Comparison of ENCODE assay signal across 17 cellular contexts in the genomic region with DNA sequence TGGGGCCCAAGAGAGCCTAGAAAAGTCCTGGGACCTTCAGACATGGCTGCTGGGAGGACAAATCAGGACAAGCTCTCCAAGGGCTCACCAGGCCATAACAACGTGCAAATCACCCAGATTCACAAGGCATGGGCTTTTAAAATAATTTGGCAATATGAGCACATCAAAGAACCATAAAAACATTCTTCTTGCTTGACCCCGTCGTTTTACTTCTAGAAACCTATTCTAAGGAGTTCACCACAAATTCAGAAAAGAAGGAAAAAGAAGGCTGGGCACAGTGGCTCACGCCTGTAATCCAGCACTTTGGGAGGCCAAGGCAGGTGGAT. TPM values are rescaled to one million over a fixed set of nuclear protein-coding genes. Genes with fewer than 3 reads are reported as not detected.
DNase-seq lines count a peak whose midpoint lies in the region; ATAC-seq, FAIRE-seq and TF ChIP-seq lines count a peak whose summit lies in the region.
"Had no signal": no experiment of that assay in that cellular context is flagged by ENCODE, and none has a peak within 500 bp of the region (broad histone marks: within the 10 kb centered on the region; RNA-seq: fewer than 3 reads in every experiment).

No MANE protein-coding gene starts in this region.

- H3K4me2 ChIP-seq in HepG2 (ENCODE audit: low read depth, low read length): no peak overlapping the region
- 0 out of 2 replicates have a peak overlapping the region, but pooled peaks have one; percentile 4 for H3K4me2 ChIP-seq in HCT116 (ENCODE audit: low read length)
- H3K4me2 ChIP-seq in parathyroid adenoma (ENCODE audit: low read length): no peak overlapping the region
- H3K4me2 ChIP-seq: smooth muscle cell had no signal

- intact Hi-C loops in HepG2 (cut with micrococcal nuclease; ENCODE audit: unreplicated experiment) (loop anchor here (1.0 to 5.0 kb wide), 4 partner anchors 23 to 272 kb away; no protein-coding TSS in a partner anchor), right lobe of liver (cut with DNase I) (no loop called here), HCT116 (cut with micrococcal nuclease) (loop anchor here (1.0 to 10.0 kb wide), 6 partner anchors 50 to 470 kb away; a partner anchor contains a TSS)

- TF ChIP-seq EP300 in HepG2 (IDR thresholded peaks at IDR 0.05; ENCODE audit: low read depth in 2 of 2, low read length in 2 of 2) (no peak), HepG2 (CRISPR knock-in tag; IDR thresholded peaks at IDR 0.05; ENCODE audit: borderline replicate concordance) (no peak)

- H3K27ac ChIP-seq in HepG2 (ENCODE audit: extremely low read length, insufficient read depth, low read length): no peak overlapping the region
- no peak overlapping the region for H3K27ac ChIP-seq in right lobe of liver
- no peak overlapping the region for H3K27ac ChIP-seq in HCT116 (ENCODE audit: low read depth, low read length)
- no peak overlapping the region for H3K27ac ChIP-seq in parathyroid adenoma
- H3K27ac ChIP-seq: body of pancreas, thoracic aorta, vagina had no signal

- H4K20me1 ChIP-seq in HepG2 (ENCODE audit: insufficient read depth, low read length) (no peaks in the 10 kb centered on the region), HCT116 (ENCODE audit: insufficient read depth) (no peaks in the 10 kb centered on the region)

- no peaks in the 10 kb centered on the region for H3K9me2 ChIP-seq in HCT116 (ENCODE audit: insufficient read depth)

- CTCF ChIA-PET in HepG2 (lab: Yijun Ruan, JAX; ENCODE audit: low intra/inter-chr PET ratio, low total read pairs) (interaction anchor here (1.0 to 1.5 kb wide), 2 partner anchors 23 to 125 kb away, joined by 4 to 20 read pairs; no protein-coding TSS in a partner anchor), HCT116 (lab: Charles Lee) (interaction anchor here (0.7 to 3.0 kb wide), 4 partner anchors 23 to 212 kb away, joined by 3 to 37 read pairs (median 4); no protein-coding TSS in a partner anchor)

- H3K4me3 ChIP-seq in HepG2 (replicated peaks in 1 of 3; ENCODE audit: insufficient read depth in 1 of 3, low read depth in 2 of 3, low read length in 3 of 3) (no peak overlapping the region), right lobe of liver (no peak overlapping the region), HCT116 (replicated peaks in 1 of 2; ENCODE audit: low read depth in 1 of 2, low read length in 2 of 2) (no peak overlapping the region), parathyroid adenoma (ENCODE audit: low read depth, low read length) (no peak overlapping the region)
- H3K4me3 ChIP-seq: body of pancreas, PC-9, smooth muscle cell, thoracic aorta, vagina had no signal

- TF ChIP-seq CTCF in HepG2 (CRISPR knock-in tag; IDR thresholded peaks at IDR 0.05): no peak
- TF ChIP-seq CTCF in right lobe of liver (IDR thresholded peaks at IDR 0.05): no peak
- TF ChIP-seq CTCF in HCT116 (IDR thresholded peaks at IDR 0.05 in 2 of 3, conservative IDR thresholded peaks at IDR 0.05 in 1 of 3; ENCODE audit: borderline replicate concordance in 1 of 3, insufficient read depth in 1 of 3, low read depth in 2 of 3, low read length in 2 of 3): no peak
- TF ChIP-seq CTCF in parathyroid adenoma (IDR thresholded peaks at IDR 0.05): no peak

- DNase-seq in HepG2 (ENCODE audit: low spot score) (no peak), right lobe of liver (no peak), HCT116 (ENCODE audit: low read depth, low spot score) (no peak), T-helper 17 cell (no peak), EL (no peak), NCI-H526 (lab: John Stamatoyannopoulos, UW) (no peak)
- DNase-seq: DMS79 treated with DMSO at 0.1 percent for 48 hours had no signal

- no peak for FAIRE-seq in HepG2 (lab: Jason Lieb, UNC)
- FAIRE-seq: HTR-8/SVneo had no signal

- BruUV-seq in HepG2 (replicated peaks; lab: Mats Ljungman, UMichigan): no TSS peak
- BruUV-seq in HCT116 (replicated peaks; lab: Mats Ljungman, UMichigan): no TSS peak

- peaks cover 6% of the 10 kb centered on the region for H3K27me3 Mint-ChIP-seq in T-helper 17 cell

- peak overlapping the region; percentile 39 for H3K27ac Mint-ChIP-seq in T-helper 17 cell
- H3K27ac Mint-ChIP-seq: stimulated activated naive B cell treated with anti-CD40 and anti-IgM and Interleukin-4, amounts not matched to agents 10 μg/mL and 1 μg/mL and 100 μg/mL, for 72 hours had no signal

- H3K4me1 ChIP-seq in HepG2 (ENCODE audit: insufficient read depth, low read length): no peaks in the 10 kb centered on the region
- no peaks in the 10 kb centered on the region for H3K4me1 ChIP-seq in right lobe of liver
- H3K4me1 ChIP-seq in HCT116 (ENCODE audit: control insufficient read depth in 1 of 2, insufficient read depth in 2 of 2, low read length in 2 of 2): peaks cover 0 to 9% of the 10 kb centered on the region in 2 experiments; a peak in 2 of 4 replicates
- no peaks in the 10 kb centered on the region for H3K4me1 ChIP-seq in parathyroid adenoma
- H3K4me1 ChIP-seq: body of pancreas, vagina had no signal

- H3K36me3 Mint-ChIP-seq in T-helper 17 cell (ENCODE audit: low read depth): peaks cover 2% of the 10 kb centered on the region
- H3K36me3 Mint-ChIP-seq: stimulated activated naive B cell treated with anti-CD40 and anti-IgM and Interleukin-4, amounts not matched to agents 10 μg/mL and 1 μg/mL and 100 μg/mL, for 72 hours had no signal

- in situ Hi-C loops in HepG2 (cut with HindIII; ENCODE audit: extremely low pct_ligation_motif_present, low pct_unique_long_range_greater_than_20kb): loop anchor here (5.0 kb wide), 1 partner anchor 125 kb away; no protein-coding TSS in a partner anchor

- WGBS in HepG2 (ENCODE audit: low lambda C conversion rate): 70% methylated on average over 4 of the region's 4 CpGs
- 55% methylated on average over 3 of the region's 4 CpGs for WGBS in right lobe of liver (ENCODE audit: insufficient coverage, low coverage, low lambda C conversion rate, missing lambda C conversion rate)

- RAD21 ChIA-PET in HCT116 (lab: Charles Lee; ENCODE audit: low non-redundant PET in 1 of 2, low total read pairs in 2 of 2, uncharacterized antibody in 2 of 2, unreplicated experiment in 2 of 2): interaction anchor here (0.6 to 1.9 kb wide), 3 partner anchors 50 to 125 kb away, joined by 3 to 5 read pairs (median 3); no protein-coding TSS in a partner anchor

- no peak overlapping the region for H3K4me3 Mint-ChIP-seq in T-helper 17 cell
- H3K4me3 Mint-ChIP-seq: stimulated activated naive B cell treated with anti-CD40 and anti-IgM and Interleukin-4, amounts not matched to agents 10 μg/mL and 1 μg/mL and 100 μg/mL, for 72 hours had no signal

- TF ChIP-seq POLR2A in HepG2 (IDR thresholded peaks at IDR 0.05; ENCODE audit: insufficient read depth in 1 of 2, low read depth in 2 of 2, low read length in 2 of 2): no peak
- TF ChIP-seq POLR2A in right lobe of liver (IDR thresholded peaks at IDR 0.05): no peak
- TF ChIP-seq POLR2A in HCT116 (IDR thresholded peaks at IDR 0.05; ENCODE audit: borderline replicate concordance, extremely low read depth, insufficient read depth, insufficient read length): no peak

- H3K27me3 ChIP-seq in HepG2 (ENCODE audit: control insufficient read depth in 1 of 2, insufficient read depth in 2 of 2, low read length in 2 of 2): peaks cover 0 to 5% of the 10 kb centered on the region in 2 experiments; a peak in 2 of 5 replicates
- H3K27me3 ChIP-seq in right lobe of liver: no peaks in the 10 kb centered on the region
- no peaks in the 10 kb centered on the region for H3K27me3 ChIP-seq in HCT116 (ENCODE audit: insufficient read depth, low read length)
- H3K27me3 ChIP-seq in parathyroid adenoma (ENCODE audit: control insufficient read depth, insufficient read depth, low read length): no peaks in the 10 kb centered on the region
- H3K27me3 ChIP-seq: body of pancreas, vagina had no signal

- TF ChIP-seq RAD21 in HepG2 (CRISPR knock-in tag; IDR thresholded peaks at IDR 0.05): no peak
- TF ChIP-seq RAD21 in HCT116 (IDR thresholded peaks at IDR 0.05; ENCODE audit: low read depth): no peak

- H3K36me3 ChIP-seq in HepG2 (replicated peaks in 1 of 2; ENCODE audit: control insufficient read depth in 1 of 2, insufficient read depth in 2 of 2, low read length in 2 of 2) (no peaks in the 10 kb centered on the region), right lobe of liver (no peaks in the 10 kb centered on the region), HCT116 (ENCODE audit: control insufficient read depth in 1 of 2, insufficient read depth in 2 of 2, low read length in 2 of 2) (no peaks in the 10 kb centered on the region), parathyroid adenoma (ENCODE audit: control insufficient read depth, insufficient read depth, low read length) (no peaks in the 10 kb centered on the region)
- H3K36me3 ChIP-seq: thoracic aorta, vagina had no signal

- H3K9me3 ChIP-seq in HepG2 (ENCODE audit: low read length): peaks cover 4% of the 10 kb centered on the region; the same call in 1 of the 2 replicates
- H3K9me3 ChIP-seq in right lobe of liver: no peaks in the 10 kb centered on the region
- H3K9me3 ChIP-seq in HCT116 (ENCODE audit: control insufficient read depth in 1 of 2, insufficient read depth in 1 of 2, low read depth in 1 of 2, low read length in 2 of 2): no peaks in the 10 kb centered on the region
- H3K9me3 ChIP-seq in T-helper 17 cell (ENCODE audit: control insufficient read depth, low read length, poor library complexity, severe bottlenecking): no peaks in the 10 kb centered on the region
- H3K9me3 ChIP-seq in parathyroid adenoma (ENCODE audit: control insufficient read depth, low read length): no peaks in the 10 kb centered on the region
- H3K9me3 ChIP-seq: body of pancreas, thoracic aorta, vagina had no signal

- H3K79me2 ChIP-seq in HepG2 (ENCODE audit: insufficient read depth, low read length) (no peaks in the 10 kb centered on the region), HCT116 (ENCODE audit: insufficient read depth, low read length) (no peaks in the 10 kb centered on the region), parathyroid adenoma (no peaks in the 10 kb centered on the region)

- ATAC-seq in HepG2 (no peak), right lobe of liver (no peak), HCT116 (no peak), T-helper 17 cell (no peak)

- H3K9ac ChIP-seq in HepG2 (ENCODE audit: insufficient read depth, low read depth, low read length) (no peak overlapping the region), HCT116 (ENCODE audit: low read length) (no peak overlapping the region), parathyroid adenoma (no peak overlapping the region)

- H3K4me1 Mint-ChIP-seq in T-helper 17 cell: peaks cover 9% of the 10 kb centered on the region

- POLR2A ChIA-PET in HepG2 (lab: Yijun Ruan, JAX): no interaction called here
- POLR2A ChIA-PET in HCT116 (lab: Charles Lee): interaction anchor here (1.0 kb wide), 1 partner anchor 26 kb away, joined by 3 read pairs; no protein-coding TSS in a partner anchor

- H2AFZ ChIP-seq in HepG2 (ENCODE audit: low read length) (no peak overlapping the region), HCT116 (ENCODE audit: low read depth, low read length, poor library complexity, severe bottlenecking) (peak overlapping the region; percentile 87), parathyroid adenoma (peak overlapping the region; percentile 33)
- H2AFZ ChIP-seq: PC-9 had no signal

RNA-seq across cellular contexts. Expression of a gene that starts 12.1 kb away (rescaled TPM):
- total RNA-seq in HepG2 (2016; rRNA removed; fragmentation: Illumina TruSeq; extraction: Trizol) (not detected in 2 replicates), right lobe of liver (under 1 TPM in 1 of 6 experiments, not detected in 5; 0.62 TPM), HCT116 (2021; ENCODE audit: unreplicated experiment) (not detected), T-helper 17 cell (not detected)
- not detected in 2 replicates for total RNA-seq in HepG2 (2016; cell fraction: cytosol; rRNA removed; fragmentation: Illumina TruSeq; extraction: Trizol; ENCODE audit: low read depth)
- not detected in 2 replicates for total RNA-seq in HepG2 (2016; cell fraction: insoluble cytoplasmic fraction; rRNA removed; fragmentation: Illumina TruSeq; extraction: Trizol)
- not detected in 2 replicates for total RNA-seq in HepG2 (2016; cell fraction: membrane; rRNA removed; fragmentation: Illumina TruSeq; extraction: Trizol)
- not detected in 2 replicates for total RNA-seq in HepG2 (2016; cell fraction: nucleus; rRNA removed; fragmentation: Illumina TruSeq; extraction: Trizol)
- not detected in 2 replicates for polyA plus RNA-seq in HepG2 (2011; rRNA removed)
- polyA plus RNA-seq in HepG2 (2011; cell fraction: cytosol; rRNA removed): not detected in 2 replicates
- polyA plus RNA-seq in HepG2 (2011; cell fraction: nucleus; rRNA removed): not detected in 2 replicates
- polyA plus RNA-seq in HepG2 (2012): not detected in 2 replicates
- polyA plus RNA-seq in HepG2 (2016; cell fraction: cytosol; fragmentation: Illumina TruSeq; extraction: Trizol; ENCODE audit: low read depth): not detected in 2 replicates
- not detected in 2 replicates for polyA plus RNA-seq in HepG2 (2016; cell fraction: insoluble cytoplasmic fraction; fragmentation: Illumina TruSeq; extraction: Trizol; ENCODE audit: low read depth)
- polyA plus RNA-seq in HepG2 (2016; cell fraction: membrane; fragmentation: Illumina TruSeq; extraction: Trizol; ENCODE audit: low read depth): not detected in 2 replicates
- not detected in 2 replicates for polyA plus RNA-seq in HepG2 (2016; cell fraction: nucleus; fragmentation: Illumina TruSeq; extraction: Trizol; ENCODE audit: insufficient read depth, low read depth)
- not detected in 2 replicates for polyA minus RNA-seq in HepG2 (2011; rRNA and poly(A)+ RNA removed; ENCODE audit: low replicate concordance)
- polyA minus RNA-seq in HepG2 (2011; cell fraction: cytosol; rRNA and poly(A)+ RNA removed): not detected in 2 replicates
- polyA minus RNA-seq in HepG2 (2011; cell fraction: nucleus; rRNA and poly(A)+ RNA removed): not detected in 2 replicates
- polyA plus RNA-seq in HCT116 (2012): not detected in 2 replicates
- total RNA-seq: body of pancreas, PC-9, smooth muscle cell, thoracic aorta had no signal
- polyA plus RNA-seq: smooth muscle cell had no signal

RNA-seq across cellular contexts. Expression of a gene that starts 12.4 kb away (rescaled TPM):
- not detected in 2 replicates for total RNA-seq in HepG2 (2016; rRNA removed; fragmentation: Illumina TruSeq; extraction: Trizol)
- not detected in 2 replicates for total RNA-seq in HepG2 (2016; cell fraction: cytosol; rRNA removed; fragmentation: Illumina TruSeq; extraction: Trizol; ENCODE audit: low read depth)
- total RNA-seq in HepG2 (2016; cell fraction: insoluble cytoplasmic fraction; rRNA removed; fragmentation: Illumina TruSeq; extraction: Trizol): not detected in 2 replicates
- total RNA-seq in HepG2 (2016; cell fraction: membrane; rRNA removed; fragmentation: Illumina TruSeq; extraction: Trizol): not detected in 2 replicates
- total RNA-seq in HepG2 (2016; cell fraction: nucleus; rRNA removed; fragmentation: Illumina TruSeq; extraction: Trizol): not detected in 2 replicates
- polyA plus RNA-seq in HepG2 (2011; rRNA removed): not detected in 2 replicates
- not detected in 2 replicates for polyA plus RNA-seq in HepG2 (2011; cell fraction: cytosol; rRNA removed)
- not detected in 2 replicates for polyA plus RNA-seq in HepG2 (2011; cell fraction: nucleus; rRNA removed)
- polyA plus RNA-seq in HepG2 (2012): not detected in 2 replicates
- polyA plus RNA-seq in HepG2 (2016; cell fraction: cytosol; fragmentation: Illumina TruSeq; extraction: Trizol; ENCODE audit: low read depth): not detected in 2 replicates
- polyA plus RNA-seq in HepG2 (2016; cell fraction: insoluble cytoplasmic fraction; fragmentation: Illumina TruSeq; extraction: Trizol; ENCODE audit: low read depth): not detected in 2 replicates
- not detected in 2 replicates for polyA plus RNA-seq in HepG2 (2016; cell fraction: membrane; fragmentation: Illumina TruSeq; extraction: Trizol; ENCODE audit: low read depth)
- polyA plus RNA-seq in HepG2 (2016; cell fraction: nucleus; fragmentation: Illumina TruSeq; extraction: Trizol; ENCODE audit: insufficient read depth, low read depth): not detected in 2 replicates
- not detected in 2 replicates for polyA minus RNA-seq in HepG2 (2011; rRNA and poly(A)+ RNA removed; ENCODE audit: low replicate concordance)
- polyA minus RNA-seq in HepG2 (2011; cell fraction: cytosol; rRNA and poly(A)+ RNA removed): not detected in 2 replicates
- not detected in 2 replicates for polyA minus RNA-seq in HepG2 (2011; cell fraction: nucleus; rRNA and poly(A)+ RNA removed)
- not detected for total RNA-seq in right lobe of liver
- not detected for total RNA-seq in HCT116 (2021; ENCODE audit: unreplicated experiment)
- polyA plus RNA-seq in HCT116 (2012): not detected in 2 replicates
- total RNA-seq in T-helper 17 cell: not detected
- total RNA-seq: body of pancreas, cerebellum, left ventricle myocardium superior, PC-9, smooth muscle cell, thoracic aorta had no signal
- polyA plus RNA-seq: smooth muscle cell had no signal

RNA-seq across cellular contexts. Expression of a gene that starts 31.1 kb away (rescaled TPM):
- total RNA-seq in HepG2 (2016; rRNA removed; fragmentation: Illumina TruSeq; extraction: Trizol) (371 and 409 TPM in 2 replicates), right lobe of liver (1,000 to 10,000 TPM in 5 of 6 experiments, 100 to 1,000 TPM in 1; 946 to 4,033 (median 2,228) TPM), HCT116 (2021; ENCODE audit: unreplicated experiment) (710 TPM), T-helper 17 cell (10 to 100 TPM; 36.4 to 43.4 TPM)
- 157 and 189 TPM in 2 replicates for total RNA-seq in HepG2 (2016; cell fraction: cytosol; rRNA removed; fragmentation: Illumina TruSeq; extraction: Trizol; ENCODE audit: low read depth)
- 352 and 408 TPM in 2 replicates for total RNA-seq in HepG2 (2016; cell fraction: insoluble cytoplasmic fraction; rRNA removed; fragmentation: Illumina TruSeq; extraction: Trizol)
- total RNA-seq in HepG2 (2016; cell fraction: membrane; rRNA removed; fragmentation: Illumina TruSeq; extraction: Trizol): 229 and 245 TPM in 2 replicates
- 163 and 193 TPM in 2 replicates for total RNA-seq in HepG2 (2016; cell fraction: nucleus; rRNA removed; fragmentation: Illumina TruSeq; extraction: Trizol)
- 115 and 135 TPM in 2 replicates for polyA plus RNA-seq in HepG2 (2011; rRNA removed)
- polyA plus RNA-seq in HepG2 (2011; cell fraction: cytosol; rRNA removed): 73.7 and 154 TPM in 2 replicates
- 59.7 and 92.9 TPM in 2 replicates for polyA plus RNA-seq in HepG2 (2011; cell fraction: nucleus; rRNA removed)
- polyA plus RNA-seq in HepG2 (2012): 238 and 414 TPM in 2 replicates
- 372 and 462 TPM in 2 replicates for polyA plus RNA-seq in HepG2 (2016; cell fraction: cytosol; fragmentation: Illumina TruSeq; extraction: Trizol; ENCODE audit: low read depth)
- polyA plus RNA-seq in HepG2 (2016; cell fraction: insoluble cytoplasmic fraction; fragmentation: Illumina TruSeq; extraction: Trizol; ENCODE audit: low read depth): 827 and 1,007 TPM in 2 replicates
- 520 and 590 TPM in 2 replicates for polyA plus RNA-seq in HepG2 (2016; cell fraction: membrane; fragmentation: Illumina TruSeq; extraction: Trizol; ENCODE audit: low read depth)
- 496 and 540 TPM in 2 replicates for polyA plus RNA-seq in HepG2 (2016; cell fraction: nucleus; fragmentation: Illumina TruSeq; extraction: Trizol; ENCODE audit: insufficient read depth, low read depth)
- 32.0 and 145 TPM in 2 replicates for polyA minus RNA-seq in HepG2 (2011; rRNA and poly(A)+ RNA removed; ENCODE audit: low replicate concordance)
- 123 and 174 TPM in 2 replicates for polyA minus RNA-seq in HepG2 (2011; cell fraction: cytosol; rRNA and poly(A)+ RNA removed)
- polyA minus RNA-seq in HepG2 (2011; cell fraction: nucleus; rRNA and poly(A)+ RNA removed): 12.1 and 19.8 TPM in 2 replicates
- polyA plus RNA-seq in HCT116 (2012): 2,621 and 2,940 TPM in 2 replicates

RNA-seq across cellular contexts. Expression of a gene that starts 48.3 kb away (rescaled TPM):
- total RNA-seq in HepG2 (2016; rRNA removed; fragmentation: Illumina TruSeq; extraction: Trizol) (1,072 and 1,398 TPM in 2 replicates), right lobe of liver (1,000 to 10,000 TPM in 2 of 6 experiments, 100 to 1,000 TPM in 4; 403 to 1,748 (median 691) TPM), HCT116 (2021; ENCODE audit: unreplicated experiment) (383 TPM), T-helper 17 cell (1 to 10 TPM; 1.9 to 8.7 TPM)
- 449 and 580 TPM in 2 replicates for total RNA-seq in HepG2 (2016; cell fraction: cytosol; rRNA removed; fragmentation: Illumina TruSeq; extraction: Trizol; ENCODE audit: low read depth)
- 1,060 and 1,516 TPM in 2 replicates for total RNA-seq in HepG2 (2016; cell fraction: insoluble cytoplasmic fraction; rRNA removed; fragmentation: Illumina TruSeq; extraction: Trizol)
- total RNA-seq in HepG2 (2016; cell fraction: membrane; rRNA removed; fragmentation: Illumina TruSeq; extraction: Trizol): 620 and 688 TPM in 2 replicates
- total RNA-seq in HepG2 (2016; cell fraction: nucleus; rRNA removed; fragmentation: Illumina TruSeq; extraction: Trizol): 375 and 428 TPM in 2 replicates
- 65.7 and 110 TPM in 2 replicates for polyA plus RNA-seq in HepG2 (2011; rRNA removed)
- polyA plus RNA-seq in HepG2 (2011; cell fraction: cytosol; rRNA removed): 60.2 and 170 TPM in 2 replicates
- 44.6 and 58.6 TPM in 2 replicates for polyA plus RNA-seq in HepG2 (2011; cell fraction: nucleus; rRNA removed)
- 41.0 and 60.0 TPM in 2 replicates for polyA plus RNA-seq in HepG2 (2012)
- polyA plus RNA-seq in HepG2 (2016; cell fraction: cytosol; fragmentation: Illumina TruSeq; extraction: Trizol; ENCODE audit: low read depth): 331 and 417 TPM in 2 replicates
- polyA plus RNA-seq in HepG2 (2016; cell fraction: insoluble cytoplasmic fraction; fragmentation: Illumina TruSeq; extraction: Trizol; ENCODE audit: low read depth): 916 and 1,090 TPM in 2 replicates
- 493 and 496 TPM in 2 replicates for polyA plus RNA-seq in HepG2 (2016; cell fraction: membrane; fragmentation: Illumina TruSeq; extraction: Trizol; ENCODE audit: low read depth)
- 455 and 459 TPM in 2 replicates for polyA plus RNA-seq in HepG2 (2016; cell fraction: nucleus; fragmentation: Illumina TruSeq; extraction: Trizol; ENCODE audit: insufficient read depth, low read depth)
- 37.7 and 61.5 TPM in 2 replicates for polyA minus RNA-seq in HepG2 (2011; rRNA and poly(A)+ RNA removed; ENCODE audit: low replicate concordance)
- polyA minus RNA-seq in HepG2 (2011; cell fraction: cytosol; rRNA and poly(A)+ RNA removed): 10.3 and 29.3 TPM in 2 replicates
- 4.0 and 4.5 TPM in 2 replicates for polyA minus RNA-seq in HepG2 (2011; cell fraction: nucleus; rRNA and poly(A)+ RNA removed)
- polyA plus RNA-seq in HCT116 (2012): 1,051 and 1,163 TPM in 2 replicates

RNA-seq across cellular contexts. Expression of a gene that starts 55.2 kb away (rescaled TPM):
- total RNA-seq in HepG2 (2016; rRNA removed; fragmentation: Illumina TruSeq; extraction: Trizol) (4.6 and 5.5 TPM in 2 replicates), right lobe of liver (100 to 1,000 TPM in 3 of 6 experiments, 10 to 100 TPM in 2, 1 to 10 TPM in 1; 8.6 to 569 (median 84.5) TPM), HCT116 (2021; ENCODE audit: unreplicated experiment) (0.39 TPM), T-helper 17 cell (not detected)
- 3.8 and 10.7 TPM in 2 replicates for total RNA-seq in HepG2 (2016; cell fraction: cytosol; rRNA removed; fragmentation: Illumina TruSeq; extraction: Trizol; ENCODE audit: low read depth)
- 4.5 and 5.2 TPM in 2 replicates for total RNA-seq in HepG2 (2016; cell fraction: insoluble cytoplasmic fraction; rRNA removed; fragmentation: Illumina TruSeq; extraction: Trizol)
- total RNA-seq in HepG2 (2016; cell fraction: membrane; rRNA removed; fragmentation: Illumina TruSeq; extraction: Trizol): 4.8 and 6.1 TPM in 2 replicates
- total RNA-seq in HepG2 (2016; cell fraction: nucleus; rRNA removed; fragmentation: Illumina TruSeq; extraction: Trizol): 1.6 and 1.9 TPM in 2 replicates
- polyA plus RNA-seq in HepG2 (2011; rRNA removed): not detected in 2 replicates
- 0.17 TPM in 1 of 2 replicates, not detected in the other for polyA plus RNA-seq in HepG2 (2011; cell fraction: cytosol; rRNA removed)
- not detected in 2 replicates for polyA plus RNA-seq in HepG2 (2011; cell fraction: nucleus; rRNA removed)
- polyA plus RNA-seq in HepG2 (2012): not detected in 2 replicates
- 4.5 and 9.2 TPM in 2 replicates for polyA plus RNA-seq in HepG2 (2016; cell fraction: cytosol; fragmentation: Illumina TruSeq; extraction: Trizol; ENCODE audit: low read depth)
- polyA plus RNA-seq in HepG2 (2016; cell fraction: insoluble cytoplasmic fraction; fragmentation: Illumina TruSeq; extraction: Trizol; ENCODE audit: low read depth): 5.1 and 5.3 TPM in 2 replicates
- 4.1 and 7.0 TPM in 2 replicates for polyA plus RNA-seq in HepG2 (2016; cell fraction: membrane; fragmentation: Illumina TruSeq; extraction: Trizol; ENCODE audit: low read depth)
- polyA plus RNA-seq in HepG2 (2016; cell fraction: nucleus; fragmentation: Illumina TruSeq; extraction: Trizol; ENCODE audit: insufficient read depth, low read depth): 2.3 and 3.0 TPM in 2 replicates
- polyA minus RNA-seq in HepG2 (2011; rRNA and poly(A)+ RNA removed; ENCODE audit: low replicate concordance): not detected in 2 replicates
- not detected in 2 replicates for polyA minus RNA-seq in HepG2 (2011; cell fraction: cytosol; rRNA and poly(A)+ RNA removed)
- not detected in 2 replicates for polyA minus RNA-seq in HepG2 (2011; cell fraction: nucleus; rRNA and poly(A)+ RNA removed)
- polyA plus RNA-seq in HCT116 (2012): not detected in 2 replicates
- total RNA-seq: cerebellum, PC-9, smooth muscle cell had no signal

Comparison
In these comparisons a context has a peak if more than half of its experiments do, and no peak if none do; other contexts are left out.
1. intact Hi-C loops: an anchor here in HepG2 (1.0 to 5.0 kb wide) and HCT116 (1.0 to 10.0 kb wide); none called in right lobe of liver.